2 cellular contexts compared by ENCODE assay signal in genomic region chr12:122676781-122677180, GRCh38. TPM values are rescaled to one million over a fixed set of nuclear protein-coding genes. Genes with fewer than 3 reads are reported as not detected.
"Had no signal": no experiment of that assay in that cellular context is flagged by ENCODE, and none has a peak within 500 bp of the region (broad histone marks: within the 10 kb centered on the region; RNA-seq: fewer than 3 reads in every experiment).

No MANE protein-coding gene starts in this region.

RNA-seq across cellular contexts. Expression of gene HCAR2, which starts 26.4 kb away (rescaled TPM):
- total RNA-seq: HT1080 had no signal
- polyA plus RNA-seq: IgD-negative memory B cell had no signal

RNA-seq across cellular contexts. Expression of gene HCAR3, which starts 39.8 kb away (rescaled TPM):
- total RNA-seq: HT1080 had no signal
- polyA plus RNA-seq: IgD-negative memory B cell had no signal

RNA-seq across cellular contexts. Expression of gene HCAR1, which starts 53.9 kb away (rescaled TPM):
- polyA plus RNA-seq: IgD-negative memory B cell had no signal
